10 cellular contexts compared by ENCODE assay signal in the genomic region with DNA sequence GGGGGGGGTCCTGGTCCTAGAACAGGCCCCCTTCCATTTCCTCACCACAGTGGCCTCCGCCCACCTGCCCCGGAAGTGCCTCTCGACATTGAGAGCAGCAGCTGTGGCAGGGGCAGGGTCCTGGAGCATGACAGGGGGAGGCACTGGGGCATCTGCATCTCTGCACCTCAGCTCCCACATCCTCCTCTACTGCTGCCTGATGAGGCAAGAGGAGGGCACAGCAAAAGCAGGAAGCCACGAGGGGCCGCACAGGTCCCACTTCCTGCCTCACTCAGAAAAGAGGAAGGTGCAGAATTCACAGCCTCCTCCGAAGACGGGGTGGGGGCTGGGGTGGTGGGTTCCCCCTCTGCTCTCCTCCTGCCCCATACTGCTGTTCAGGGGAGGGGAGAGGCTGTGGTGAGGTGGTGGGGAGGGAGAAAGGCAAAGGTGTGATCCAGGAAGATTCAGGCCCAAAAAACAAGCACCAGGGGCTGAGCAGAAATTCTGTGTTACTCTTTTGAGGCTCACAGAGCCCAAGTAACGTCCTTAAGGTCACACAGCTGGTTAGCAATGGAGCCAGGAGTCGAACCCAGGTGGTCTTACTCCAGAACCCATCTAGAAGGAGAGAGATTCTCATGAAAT. TPM values are rescaled to one million over a fixed set of nuclear protein-coding genes. Genes with fewer than 3 reads are reported as not detected.
DNase-seq lines count a peak whose midpoint lies in the region; ATAC-seq and TF ChIP-seq lines count a peak whose summit lies in the region.
"Had no signal": no experiment of that assay in that cellular context is flagged by ENCODE, and none has a peak within 500 bp of the region (broad histone marks: within the 10 kb centered on the region; RNA-seq: fewer than 3 reads in every experiment).

No MANE protein-coding gene starts in this region.

- intact Hi-C loops in activated naive CD4-positive, alpha-beta T cell treated with anti-CD3 and anti-CD28 coated beads for 36 hours (cut with micrococcal nuclease), result loop anchor here (1.0 to 10.0 kb wide), 6 partner anchors 10 to 858 kb away; no protein-coding TSS in a partner anchor
- intact Hi-C loops in mucosa of descending colon (cut with DNase I, micrococcal nuclease), result no loop called here

- H3K4me3 ChIP-seq in mucosa of descending colon, result no peak overlapping the region

- peaks cover 12% of the 10 kb centered on the region for H3K4me1 ChIP-seq in mucosa of descending colon (ENCODE audit: low read depth)

- peaks cover 81% of the 10 kb centered on the region for H3K4me1 Mint-ChIP-seq in activated naive CD4-positive, alpha-beta T cell treated with anti-CD3 and anti-CD28 coated beads for 36 hours (ENCODE audit: low read depth)
- H3K4me1 Mint-ChIP-seq: nephron had no signal

- no peaks in the 10 kb centered on the region for H3K9me3 Mint-ChIP-seq in activated naive CD4-positive, alpha-beta T cell treated with anti-CD3 and anti-CD28 coated beads for 36 hours
- H3K9me3 Mint-ChIP-seq: nephron had no signal

- H3K4me3 Mint-ChIP-seq in activated naive CD4-positive, alpha-beta T cell treated with anti-CD3 and anti-CD28 coated beads for 36 hours, result peak overlapping the region; percentile 67
- H3K4me3 Mint-ChIP-seq: nephron had no signal

- H3K9me3 ChIP-seq in mucosa of descending colon, result no peaks in the 10 kb centered on the region

- DNase-seq in SKM-1 (lab: John Stamatoyannopoulos, UW; ENCODE audit: unreplicated experiment) (peak; percentile 72), mucosa of descending colon (peak; percentile 75 to 94 (median 77)), substantia nigra (lab: John Stamatoyannopoulos, UW) (peak in 30 of 49 donors; percentile 17 to 65 (median 36)), NCI-H1930 (lab: John Stamatoyannopoulos, UW) (no peak), retina (no peak)
- peak; percentile 93 for DNase-seq in activated naive CD4-positive, alpha-beta T cell treated with anti-CD3 and anti-CD28 coated beads for 36 hours

- no peak for TF ChIP-seq CTCF in mucosa of descending colon (IDR thresholded peaks at IDR 0.05)

- H3K36me3 ChIP-seq in mucosa of descending colon (ENCODE audit: low read depth), result peaks cover 3% of the 10 kb centered on the region

- peak overlapping the region; percentile 97 for H3K27ac ChIP-seq in substantia nigra (ENCODE audit: low read depth, low read length, poor library complexity, severe bottlenecking)

- peak overlapping the region; percentile 95 for H3K27ac Mint-ChIP-seq in activated naive CD4-positive, alpha-beta T cell treated with anti-CD3 and anti-CD28 coated beads for 36 hours
- H3K27ac Mint-ChIP-seq: nephron had no signal

- CTCF ChIA-PET in activated naive CD4-positive, alpha-beta T cell treated with anti-CD3 and anti-CD28 coated beads for 36 hours (lab: Charles Lee), result interaction anchor here (0.9 to 2.4 kb wide), 6 partner anchors 8 to 17 kb away, joined by 4 to 11 read pairs (median 7); a partner anchor contains a TSS

- ATAC-seq in GM18873 (IDR thresholded peaks at IDR 0.05; ENCODE audit: low FRiP score, unreplicated experiment), result peak; percentile 90
- ATAC-seq in HG03064 (IDR thresholded peaks at IDR 0.05; ENCODE audit: low read depth, unreplicated experiment), result peak; percentile 95
- ATAC-seq in mucosa of descending colon, result peak; percentile 87

- peaks cover 64% of the 10 kb centered on the region for H3K36me3 Mint-ChIP-seq in activated naive CD4-positive, alpha-beta T cell treated with anti-CD3 and anti-CD28 coated beads for 36 hours (ENCODE audit: low read depth)

- H3K27me3 Mint-ChIP-seq in activated naive CD4-positive, alpha-beta T cell treated with anti-CD3 and anti-CD28 coated beads for 36 hours (ENCODE audit: low read depth), result no peaks in the 10 kb centered on the region

RNA-seq across cellular contexts. Expression of a gene that starts 14.7 kb away (rescaled TPM):
- 100 to 1,000 TPM; 107 to 118 TPM for total RNA-seq in activated naive CD4-positive, alpha-beta T cell treated with anti-CD3 and anti-CD28 coated beads for 36 hours
- total RNA-seq in mucosa of descending colon, result 10 to 100 TPM; 29.3 to 45.1 (median 44.9) TPM

RNA-seq across cellular contexts. Expression of a gene that starts 43.4 kb away (rescaled TPM):
- not detected for total RNA-seq in activated naive CD4-positive, alpha-beta T cell treated with anti-CD3 and anti-CD28 coated beads for 36 hours
- 1 to 10 TPM in 1 of 3 donors, not detected in 2; 1.0 TPM for total RNA-seq in mucosa of descending colon
- total RNA-seq: SK-MEL-5 had no signal

RNA-seq across cellular contexts. Expression of a gene that starts 50.2 kb away (rescaled TPM):
- total RNA-seq in activated naive CD4-positive, alpha-beta T cell treated with anti-CD3 and anti-CD28 coated beads for 36 hours, result not detected
- 1 to 10 TPM in 1 of 3 donors, not detected in 2; 2.8 TPM for total RNA-seq in mucosa of descending colon
- total RNA-seq: SK-MEL-5 had no signal

Comparison
In these comparisons a context has a peak if more than half of its experiments do, and no peak if none do; other contexts are left out.
1. DNase-seq: peak in SKM-1 (single experiment), activated naive CD4-positive, alpha-beta T cell treated with anti-CD3 and anti-CD28 coated beads for 36 hours (single experiment), mucosa of descending colon (3 of 3) and substantia nigra (30 of 49); none in NCI-H1930 (0 of 2) and retina (single experiment).
2. Peak in every context shown above with its lines, with median percentiles within 50 percentile points of each other: ATAC-seq.